Comparison of ENCODE assay signal across 9 cellular contexts in the genomic region with DNA sequence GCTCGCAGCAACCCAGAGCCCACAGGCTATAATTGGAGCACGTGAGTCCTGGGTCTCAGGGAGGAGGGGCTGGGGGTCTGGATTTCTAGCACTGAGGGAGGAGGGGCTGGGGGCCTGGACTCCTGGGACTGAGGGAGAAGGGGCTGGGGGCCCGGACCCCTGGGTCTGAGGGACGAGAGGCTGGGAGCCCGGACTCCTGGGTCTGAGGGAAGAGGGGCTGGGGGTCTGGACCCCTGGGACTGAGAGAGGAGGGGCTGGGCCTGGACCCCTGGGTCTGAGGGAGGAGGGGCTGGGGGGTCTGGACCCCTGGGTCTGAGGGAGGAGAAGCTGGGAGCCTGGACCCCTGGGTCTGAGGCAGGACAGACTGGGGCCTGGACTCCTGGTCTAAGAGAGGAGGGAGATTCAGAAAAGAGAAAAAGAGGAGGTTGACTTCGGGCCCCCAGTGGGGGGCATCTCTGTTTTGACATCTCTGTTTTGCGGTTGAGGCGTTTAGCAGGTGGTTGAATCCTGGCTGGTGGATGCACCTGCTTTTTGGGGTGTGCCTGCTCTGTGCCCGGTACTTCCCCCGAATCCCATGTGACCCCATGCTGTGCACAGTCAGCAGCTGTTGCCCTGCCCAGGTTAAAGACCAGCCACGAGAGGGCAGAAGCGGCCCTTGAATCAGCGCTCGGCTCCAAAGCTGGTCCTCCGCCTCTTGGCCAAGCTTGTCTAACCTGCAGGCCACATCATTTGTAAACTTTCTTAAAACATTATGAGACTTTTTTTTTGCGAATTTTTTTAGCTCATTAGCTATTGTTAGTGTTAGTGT. TPM values are rescaled to one million over a fixed set of nuclear protein-coding genes. Genes with fewer than 3 reads are reported as not detected.
DNase-seq lines count a peak whose midpoint lies in the region; ATAC-seq and TF ChIP-seq lines count a peak whose summit lies in the region.
"Had no signal": no experiment of that assay in that cellular context is flagged by ENCODE, and none has a peak within 500 bp of the region (broad histone marks: within the 10 kb centered on the region; RNA-seq: fewer than 3 reads in every experiment).

No MANE protein-coding gene starts in this region.

- peak; percentile 74 for ATAC-seq in GM18861 (IDR thresholded peaks at IDR 0.05; ENCODE audit: unreplicated experiment)
- ATAC-seq in HG03378 (IDR thresholded peaks at IDR 0.05; ENCODE audit: unreplicated experiment): peak; percentile 78

- peak; percentile 73 for DNase-seq in A172 (ENCODE audit: low spot score)
- peak; percentile 23 for DNase-seq in T-helper 22 cell (ENCODE audit: low read depth)
- peak; percentile 39 for DNase-seq in astrocyte of the spinal cord (ENCODE audit: low read depth, low spot score)
- DNase-seq in islet precursor cell: peak; percentile 70
- DNase-seq in stimulated activated CD4-positive, alpha-beta T cell treated with anti-CD3 and anti-CD28 coated beads, Interleukin-4, amount 100 ng/mL, for 24 hours: peak; percentile 72
- no peak for DNase-seq in epidermal melanocyte (ENCODE audit: insufficient read length, low spot score)

- peak; percentile 56 for TF ChIP-seq CTCF in astrocyte of the spinal cord (IDR thresholded peaks at IDR 0.05; ENCODE audit: low read depth, low read length)

- no peak overlapping the region for H3K4me3 ChIP-seq in astrocyte of the spinal cord (ENCODE audit: low read depth, low read length)
- H3K4me3 ChIP-seq: skin epidermis had no signal

- in situ Hi-C loops in astrocyte of the spinal cord (cut with HindIII; ENCODE audit: low sequenced_read_pairs): no loop called here

RNA-seq across cellular contexts. Expression of a gene that starts 10.5 kb away (rescaled TPM):
- 60.2 and 76.1 TPM in 2 replicates for total RNA-seq in A172 (2014; rRNA removed; shearing (Covaris generic))

RNA-seq across cellular contexts. Expression of a gene that starts 17.1 kb away (rescaled TPM):
- not detected in 2 replicates for total RNA-seq in A172 (2014; rRNA removed; shearing (Covaris generic))

RNA-seq across cellular contexts. Expression of a gene that starts 40.8 kb away (rescaled TPM):
- not detected in 2 replicates for total RNA-seq in A172 (2014; rRNA removed; shearing (Covaris generic))

RNA-seq across cellular contexts. Expression of a gene that starts 44.8 kb away (rescaled TPM):
- total RNA-seq in A172 (2014; rRNA removed; shearing (Covaris generic)): not detected in 2 replicates
